ENCODE assay signal across 7 cellular contexts in the genomic region with DNA sequence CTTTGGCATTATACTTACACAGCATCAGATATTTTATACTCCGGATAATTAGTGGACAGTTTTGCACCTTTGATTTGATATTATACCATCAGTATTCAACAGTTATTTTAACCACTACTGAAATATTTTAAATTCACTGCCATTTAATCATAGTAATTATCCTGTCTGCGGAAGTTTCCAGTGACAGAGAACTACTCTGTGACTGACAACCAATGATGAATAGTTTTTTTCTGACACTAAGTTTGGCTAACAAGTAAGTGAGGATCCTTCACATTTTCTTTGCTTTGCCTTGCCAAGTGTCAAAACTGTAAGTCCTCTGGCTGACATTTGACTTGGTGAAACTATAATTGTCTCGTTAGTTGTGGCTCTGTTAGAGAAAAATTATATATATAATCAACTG.
"Had no signal": no experiment of that assay in that cellular context is flagged by ENCODE, and none has a peak within 500 bp of the region (broad histone marks: within the 10 kb centered on the region; RNA-seq: fewer than 3 reads in every experiment).

No MANE protein-coding gene starts in this region.

- FAIRE-seq: HepG2, HTR-8/SVneo had no signal

- DNase-seq: IMR-90, KBM-7, KG1 had no signal

- H3K4me2 ChIP-seq: KMS-11 had no signal

- H3K9ac ChIP-seq: KMS-11 had no signal

- ATAC-seq: HepG2 had no signal

- H3K27ac ChIP-seq: HL-60, KMS-11 had no signal
